In genomic region chr13:73948848-73949529, GRCh38 we compare ENCODE assay signal across 15 cellular contexts.
A peak's percentile ranks its signal among the peaks of the same experiment; 100 is the strongest.
DNase-seq lines count a peak whose midpoint lies in the region; ATAC-seq and TF ChIP-seq lines count a peak whose summit lies in the region.
"Had no signal": no experiment of that assay in that cellular context is flagged by ENCODE, and none has a peak within 500 bp of the region (broad histone marks: within the 10 kb centered on the region; RNA-seq: fewer than 3 reads in every experiment).

No MANE protein-coding gene starts in this region.

- H3K27me3 Mint-ChIP-seq in activated CD8-positive, alpha-beta memory T cell treated with anti-CD3 and anti-CD28 coated beads, Interleukin-2, amount 10 ng/mL, durations not matched to agents 7 days and 5 days = no peaks in the 10 kb centered on the region
- H3K27me3 Mint-ChIP-seq in stimulated activated memory B cell treated with anti-CD40 and anti-IgM and Interleukin-4, amounts not matched to agents 10 μg/mL and 1 μg/mL and 100 μg/mL, for 72 hours = no peaks in the 10 kb centered on the region
- H3K27me3 Mint-ChIP-seq: brain, type B pancreatic cell had no signal

- no peaks in the 10 kb centered on the region for H3K27me3 ChIP-seq in Karpas-422 (ENCODE audit: low read length)

- peaks cover 31% of the 10 kb centered on the region for H3K4me1 Mint-ChIP-seq in activated CD8-positive, alpha-beta memory T cell treated with anti-CD3 and anti-CD28 coated beads, Interleukin-2, amount 10 ng/mL, durations not matched to agents 7 days and 5 days
- H3K4me1 Mint-ChIP-seq in stimulated activated memory B cell treated with anti-CD40 and anti-IgM and Interleukin-4, amounts not matched to agents 10 μg/mL and 1 μg/mL and 100 μg/mL, for 72 hours = peaks cover 41% of the 10 kb centered on the region

- peak overlapping the region; percentile 64 for H3K27ac ChIP-seq in Karpas-422 (ENCODE audit: low read length)
- H3K27ac ChIP-seq: SK-N-MC had no signal

- TF ChIP-seq CTCF in mucosa of descending colon (IDR thresholded peaks at IDR 0.05) = no peak

- H3K4me2 ChIP-seq in Karpas-422 (ENCODE audit: low read depth, low read length, poor library complexity, severe bottlenecking) = peak overlapping the region; percentile 25

- H3K4me3 ChIP-seq in Karpas-422 (ENCODE audit: low read length) (no peak overlapping the region), mucosa of descending colon (no peak overlapping the region)
- H3K4me3 ChIP-seq: SK-N-MC had no signal

- no peak overlapping the region for H3K4me3 Mint-ChIP-seq in activated CD8-positive, alpha-beta memory T cell treated with anti-CD3 and anti-CD28 coated beads, Interleukin-2, amount 10 ng/mL, durations not matched to agents 7 days and 5 days
- no peak overlapping the region for H3K4me3 Mint-ChIP-seq in stimulated activated memory B cell treated with anti-CD40 and anti-IgM and Interleukin-4, amounts not matched to agents 10 μg/mL and 1 μg/mL and 100 μg/mL, for 72 hours
- H3K4me3 Mint-ChIP-seq: activated T-helper 1 cell treated with anti-CD3 and anti-CD28 coated beads, Interleukin-12 subunit alpha, Interleukin-12 subunit beta, Interleukin-2, Interleukin-4 antibody, amounts not matched to agents 30 ng/mL and 10 ng/mL and 1 ng/mL, durations not matched to agents 14 hours and 24 hours and 36 hours; brain; type B pancreatic cell had no signal

- no peaks in the 10 kb centered on the region for H4K20me1 ChIP-seq in Karpas-422 (ENCODE audit: insufficient read depth, low read depth, low read length)

- no peak overlapping the region for H3K9ac ChIP-seq in Karpas-422 (ENCODE audit: low read length)

- H3K9me2 ChIP-seq in Karpas-422 (replicated peaks; ENCODE audit: insufficient read depth, low read length) = no peaks in the 10 kb centered on the region

- H3K9me3 ChIP-seq in Karpas-422 (ENCODE audit: low read length) = no peaks in the 10 kb centered on the region
- H3K9me3 ChIP-seq in mucosa of descending colon = no peaks in the 10 kb centered on the region

- H3K36me3 ChIP-seq in Karpas-422 (ENCODE audit: insufficient read depth, low read length) (no peaks in the 10 kb centered on the region), mucosa of descending colon (ENCODE audit: low read depth) (no peaks in the 10 kb centered on the region)

- no peaks in the 10 kb centered on the region for H3K9me3 Mint-ChIP-seq in activated CD8-positive, alpha-beta memory T cell treated with anti-CD3 and anti-CD28 coated beads, Interleukin-2, amount 10 ng/mL, durations not matched to agents 7 days and 5 days (ENCODE audit: low read depth)
- no peaks in the 10 kb centered on the region for H3K9me3 Mint-ChIP-seq in stimulated activated memory B cell treated with anti-CD40 and anti-IgM and Interleukin-4, amounts not matched to agents 10 μg/mL and 1 μg/mL and 100 μg/mL, for 72 hours
- H3K9me3 Mint-ChIP-seq: activated T-helper 1 cell treated with anti-CD3 and anti-CD28 coated beads, Interleukin-12 subunit alpha, Interleukin-12 subunit beta, Interleukin-2, Interleukin-4 antibody, amounts not matched to agents 30 ng/mL and 10 ng/mL and 1 ng/mL, durations not matched to agents 14 hours and 24 hours and 36 hours; brain; type B pancreatic cell had no signal

- DNase-seq in activated CD8-positive, alpha-beta memory T cell treated with anti-CD3 and anti-CD28 coated beads, Interleukin-2, amount 10 ng/mL, durations not matched to agents 7 days and 5 days = no peak
- DNase-seq in activated CD8-positive, alpha-beta memory T cell treated with anti-CD3 and anti-CD28 coated beads, Interleukin-2, amount 50 U/mL, for 48 hours = no peak
- DNase-seq in Karpas-422 = no peak
- DNase-seq in amniotic stem cell (lab: John Stamatoyannopoulos, UW) = no peak
- DNase-seq in GM19240 (ENCODE audit: insufficient read length, low spot score) = no peak
- no peak for DNase-seq in mucosa of descending colon
- DNase-seq: effector memory CD4-positive, alpha-beta T cell; foreskin fibroblast; NCI-H2107 had no signal

- CTCF ChIA-PET in activated CD8-positive, alpha-beta memory T cell treated with anti-CD3 and anti-CD28 coated beads, Interleukin-2, amount 10 ng/mL, durations not matched to agents 7 days and 5 days (lab: Charles Lee) = no interaction called here

- H2AFZ ChIP-seq in Karpas-422 (ENCODE audit: low read length) = no peak overlapping the region

- peaks cover 7% of the 10 kb centered on the region for H3K36me3 Mint-ChIP-seq in activated CD8-positive, alpha-beta memory T cell treated with anti-CD3 and anti-CD28 coated beads, Interleukin-2, amount 10 ng/mL, durations not matched to agents 7 days and 5 days
- H3K36me3 Mint-ChIP-seq in stimulated activated memory B cell treated with anti-CD40 and anti-IgM and Interleukin-4, amounts not matched to agents 10 μg/mL and 1 μg/mL and 100 μg/mL, for 72 hours = peaks cover 20% of the 10 kb centered on the region
- H3K36me3 Mint-ChIP-seq: brain had no signal

- intact Hi-C loops in mucosa of descending colon (cut with DNase I, micrococcal nuclease) = no loop called here

- peak; percentile 27 for ATAC-seq in activated CD8-positive, alpha-beta memory T cell treated with anti-CD3 and anti-CD28 coated beads, Interleukin-2, amount 10 ng/mL, durations not matched to agents 7 days and 5 days
- ATAC-seq in GM21723 (IDR thresholded peaks at IDR 0.05; ENCODE audit: unreplicated experiment) = peak; percentile 56
- no peak for ATAC-seq in stimulated activated memory B cell treated with anti-CD40 and anti-IgM and Interleukin-4, amounts not matched to agents 10 μg/mL and 1 μg/mL and 100 μg/mL, for 72 hours
- ATAC-seq in mucosa of descending colon = no peak

- no peak overlapping the region for H3K27ac Mint-ChIP-seq in activated CD8-positive, alpha-beta memory T cell treated with anti-CD3 and anti-CD28 coated beads, Interleukin-2, amount 10 ng/mL, durations not matched to agents 7 days and 5 days
- H3K27ac Mint-ChIP-seq in stimulated activated memory B cell treated with anti-CD40 and anti-IgM and Interleukin-4, amounts not matched to agents 10 μg/mL and 1 μg/mL and 100 μg/mL, for 72 hours = peak overlapping the region; percentile 35
- H3K27ac Mint-ChIP-seq: activated T-helper 1 cell treated with anti-CD3 and anti-CD28 coated beads, Interleukin-12 subunit alpha, Interleukin-12 subunit beta, Interleukin-2, Interleukin-4 antibody, amounts not matched to agents 30 ng/mL and 10 ng/mL and 1 ng/mL, durations not matched to agents 14 hours and 24 hours and 36 hours; type B pancreatic cell had no signal

- H3K4me1 ChIP-seq in Karpas-422 (ENCODE audit: low read length) (peaks cover 83% of the 10 kb centered on the region), mucosa of descending colon (ENCODE audit: low read depth) (no peaks in the 10 kb centered on the region)

- peaks cover 94% of the 10 kb centered on the region for H3K79me2 ChIP-seq in Karpas-422 (ENCODE audit: low read length)

Comparison
In these comparisons a context has a peak if more than half of its experiments do, and no peak if none do; other contexts are left out.
1. ATAC-seq: peak in activated CD8-positive, alpha-beta memory T cell treated with anti-CD3 and anti-CD28 coated beads, Interleukin-2, amount 10 ng/mL, durations not matched to agents 7 days and 5 days (single experiment) and GM21723 (single experiment); none in stimulated activated memory B cell treated with anti-CD40 and anti-IgM and Interleukin-4, amounts not matched to agents 10 μg/mL and 1 μg/mL and 100 μg/mL, for 72 hours (single experiment) and mucosa of descending colon (single experiment).